11 cellular contexts compared by ENCODE assay signal in the genomic region with DNA sequence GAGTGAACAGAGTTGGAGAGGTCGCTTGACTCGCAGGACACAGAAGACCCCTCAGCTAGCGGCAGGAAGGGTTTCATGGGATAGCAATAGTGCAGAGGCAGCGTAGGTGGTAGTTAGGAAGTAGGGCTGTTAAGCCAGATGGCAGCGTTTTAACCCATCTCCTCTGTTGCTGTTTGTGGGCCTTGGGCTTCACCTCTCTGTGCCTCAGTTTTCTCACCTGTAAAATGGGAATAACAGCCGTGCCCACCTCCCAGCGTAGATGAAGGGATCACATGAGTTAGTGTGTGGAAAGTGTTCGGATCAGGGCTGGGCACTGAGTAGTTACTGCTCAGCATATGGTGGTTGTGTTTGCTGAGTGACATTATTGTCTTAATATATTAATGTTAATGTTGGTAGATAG. TPM values are rescaled to one million over a fixed set of nuclear protein-coding genes. Genes with fewer than 3 reads are reported as not detected.
DNase-seq lines count a peak whose midpoint lies in the region; ATAC-seq and TF ChIP-seq lines count a peak whose summit lies in the region.
"Had no signal": no experiment of that assay in that cellular context is flagged by ENCODE, and none has a peak within 500 bp of the region (broad histone marks: within the 10 kb centered on the region; RNA-seq: fewer than 3 reads in every experiment).

No MANE protein-coding gene starts in this region.

- DNase-seq in activated naive CD4-positive, alpha-beta T cell treated with anti-CD3 and anti-CD28 coated beads, Interleukin-2, amount 10 ng/mL, durations not matched to agents 7 days and 5 days: no peak
- DNase-seq in activated naive CD4-positive, alpha-beta T cell treated with Interleukin-2 at 50 U/mL for 16 hours: no peak
- DNase-seq in activated CD8-positive, alpha-beta T cell treated with anti-CD3 and anti-CD28 coated beads, Interleukin-2, amount 10 ng/mL, durations not matched to agents 7 days and 5 days: no peak
- no peak for DNase-seq in hepatocyte (ENCODE audit: low spot score)
- DNase-seq in psoas muscle: no peak
- DNase-seq: Kasumi-1, small intestine, T1000 had no signal

- H3K9me3 Mint-ChIP-seq in activated naive CD4-positive, alpha-beta T cell treated with anti-CD3 and anti-CD28 coated beads, Interleukin-2, amount 10 ng/mL, durations not matched to agents 7 days and 5 days: peaks cover 14% of the 10 kb centered on the region
- peaks cover 3% of the 10 kb centered on the region for H3K9me3 Mint-ChIP-seq in activated CD8-positive, alpha-beta T cell treated with anti-CD3 and anti-CD28 coated beads, Interleukin-2, amount 10 ng/mL, durations not matched to agents 7 days and 5 days (ENCODE audit: insufficient read depth)

- H3K27me3 ChIP-seq in hepatocyte (no peaks in the 10 kb centered on the region), stomach smooth muscle (ENCODE audit: control insufficient read depth in 1 of 2, insufficient read depth in 2 of 2, low read length in 2 of 2) (no peaks in the 10 kb centered on the region), psoas muscle (ENCODE audit: insufficient read depth in 3 of 3, low read length in 2 of 3) (no peaks in the 10 kb centered on the region)

- H3K4me2 ChIP-seq in hepatocyte: peak overlapping the region; percentile 57

- peak overlapping the region; percentile 21 for H3K9ac ChIP-seq in stomach smooth muscle (ENCODE audit: low read length in 2 of 2)

- no peaks in the 10 kb centered on the region for H3K4me1 ChIP-seq in hepatocyte (ENCODE audit: insufficient read depth)
- peaks cover 13% of the 10 kb centered on the region for H3K4me1 ChIP-seq in stomach smooth muscle (ENCODE audit: control insufficient read depth, insufficient read depth, low read length)
- peaks cover 6% of the 10 kb centered on the region for H3K4me1 ChIP-seq in psoas muscle

- H3K36me3 ChIP-seq in hepatocyte (replicated peaks; ENCODE audit: insufficient read depth, low read depth): peaks cover 5% of the 10 kb centered on the region
- H3K36me3 ChIP-seq in stomach smooth muscle (ENCODE audit: control insufficient read depth in 2 of 2, insufficient read depth in 2 of 2, low read length in 2 of 2): peaks cover 13 to 15% of the 10 kb centered on the region in 2 donors
- H3K36me3 ChIP-seq in psoas muscle (ENCODE audit: insufficient read depth in 1 of 2, low read depth in 1 of 2): peaks cover 7 to 48% of the 10 kb centered on the region in 2 donors

- no peak for ATAC-seq in activated CD8-positive, alpha-beta T cell treated with anti-CD3 and anti-CD28 coated beads, Interleukin-2, amount 10 ng/mL, durations not matched to agents 7 days and 5 days
- ATAC-seq in GM18909 (IDR thresholded peaks at IDR 0.05; ENCODE audit: poor library complexity, unreplicated experiment) (no peak), GM18873 (IDR thresholded peaks at IDR 0.05; ENCODE audit: low FRiP score, unreplicated experiment) (no peak), psoas muscle (no peak)

- TF ChIP-seq CTCF in hepatocyte (IDR thresholded peaks at IDR 0.05; ENCODE audit: poor library complexity) (no peak), psoas muscle (IDR thresholded peaks at IDR 0.05) (no peak)

- WGBS in hepatocyte (ENCODE audit: low lambda C conversion rate, missing lambda C conversion rate): 93% methylated on average over 8 of the region's 8 CpGs
- 94 to 97% (median 97%) methylated on average over 8 of the region's 8 CpGs for WGBS in psoas muscle, 3 donors

- no peak overlapping the region for H3K27ac ChIP-seq in hepatocyte
- no peak overlapping the region for H3K27ac ChIP-seq in stomach smooth muscle (ENCODE audit: low read length)
- no peak overlapping the region for H3K27ac ChIP-seq in psoas muscle

- CTCF ChIA-PET in activated naive CD4-positive, alpha-beta T cell treated with anti-CD3 and anti-CD28 coated beads, Interleukin-2, amount 10 ng/mL, durations not matched to agents 7 days and 5 days (lab: Charles Lee): no interaction called here
- CTCF ChIA-PET in activated CD8-positive, alpha-beta T cell treated with anti-CD3 and anti-CD28 coated beads, Interleukin-2, amount 10 ng/mL, durations not matched to agents 7 days and 5 days (lab: Charles Lee): no interaction called here

- H3K4me3 Mint-ChIP-seq in activated naive CD4-positive, alpha-beta T cell treated with anti-CD3 and anti-CD28 coated beads, Interleukin-2, amount 10 ng/mL, durations not matched to agents 7 days and 5 days: peak overlapping the region; percentile 70
- H3K4me3 Mint-ChIP-seq in activated CD8-positive, alpha-beta T cell treated with anti-CD3 and anti-CD28 coated beads, Interleukin-2, amount 10 ng/mL, durations not matched to agents 7 days and 5 days: peak overlapping the region; percentile 67

- no peak overlapping the region for H3K4me3 ChIP-seq in hepatocyte
- H3K4me3 ChIP-seq in stomach smooth muscle (ENCODE audit: low read length in 2 of 2): peak overlapping the region; percentile 24 to 46
- no peak overlapping the region for H3K4me3 ChIP-seq in psoas muscle

- no peaks in the 10 kb centered on the region for H3K27me3 Mint-ChIP-seq in activated naive CD4-positive, alpha-beta T cell treated with anti-CD3 and anti-CD28 coated beads, Interleukin-2, amount 10 ng/mL, durations not matched to agents 7 days and 5 days
- H3K27me3 Mint-ChIP-seq in activated CD8-positive, alpha-beta T cell treated with anti-CD3 and anti-CD28 coated beads, Interleukin-2, amount 10 ng/mL, durations not matched to agents 7 days and 5 days (ENCODE audit: low read depth): no peaks in the 10 kb centered on the region

- H3K9me2 ChIP-seq in hepatocyte (replicated peaks; ENCODE audit: insufficient read depth): no peaks in the 10 kb centered on the region

- no peak overlapping the region for H2AFZ ChIP-seq in hepatocyte

- intact Hi-C loops in psoas muscle (cut with DNase I): loop anchor here in 1 of 2 donors (5.0 kb wide), 1 partner anchor 161 kb away; a partner anchor contains a TSS

- H3K9me3 ChIP-seq in hepatocyte (ENCODE audit: low read depth) (no peaks in the 10 kb centered on the region), stomach smooth muscle (ENCODE audit: control insufficient read depth in 2 of 2, low read length in 2 of 2) (no peaks in the 10 kb centered on the region), psoas muscle (no peaks in the 10 kb centered on the region)

- no peaks in the 10 kb centered on the region for H4K20me1 ChIP-seq in hepatocyte (ENCODE audit: insufficient read depth, poor library complexity, severe bottlenecking)

- POLR2A ChIA-PET in activated CD8-positive, alpha-beta T cell treated with anti-CD3 and anti-CD28 coated beads, Interleukin-2, amount 10 ng/mL, durations not matched to agents 7 days and 5 days (lab: Charles Lee): no interaction called here

- H3K79me2 ChIP-seq in hepatocyte: peaks cover 38% of the 10 kb centered on the region

- H3K4me1 Mint-ChIP-seq in activated naive CD4-positive, alpha-beta T cell treated with anti-CD3 and anti-CD28 coated beads, Interleukin-2, amount 10 ng/mL, durations not matched to agents 7 days and 5 days: peaks cover 21% of the 10 kb centered on the region
- peaks cover 21% of the 10 kb centered on the region for H3K4me1 Mint-ChIP-seq in activated CD8-positive, alpha-beta T cell treated with anti-CD3 and anti-CD28 coated beads, Interleukin-2, amount 10 ng/mL, durations not matched to agents 7 days and 5 days (ENCODE audit: low read depth)

- peak overlapping the region; percentile 39 for H3K27ac Mint-ChIP-seq in activated naive CD4-positive, alpha-beta T cell treated with anti-CD3 and anti-CD28 coated beads, Interleukin-2, amount 10 ng/mL, durations not matched to agents 7 days and 5 days
- H3K27ac Mint-ChIP-seq in activated CD8-positive, alpha-beta T cell treated with anti-CD3 and anti-CD28 coated beads, Interleukin-2, amount 10 ng/mL, durations not matched to agents 7 days and 5 days: no peak overlapping the region

- peaks cover 46% of the 10 kb centered on the region for H3K36me3 Mint-ChIP-seq in activated naive CD4-positive, alpha-beta T cell treated with anti-CD3 and anti-CD28 coated beads, Interleukin-2, amount 10 ng/mL, durations not matched to agents 7 days and 5 days
- peaks cover 50% of the 10 kb centered on the region for H3K36me3 Mint-ChIP-seq in activated CD8-positive, alpha-beta T cell treated with anti-CD3 and anti-CD28 coated beads, Interleukin-2, amount 10 ng/mL, durations not matched to agents 7 days and 5 days (ENCODE audit: low read depth)

RNA-seq across cellular contexts. Expression of a gene that starts 1.9 kb away (rescaled TPM):
- total RNA-seq in activated CD8-positive, alpha-beta T cell treated with anti-CD3 and anti-CD28 coated beads, Interleukin-2, amount 10 ng/mL, durations not matched to agents 7 days and 5 days: 10 to 100 TPM; 12.4 to 13.7 TPM
- total RNA-seq in hepatocyte (9.8 and 16.1 TPM in 2 replicates), psoas muscle (1 to 10 TPM; 5.5 to 7.2 (median 6.1) TPM)
- polyA plus RNA-seq in hepatocyte (7.0 and 12.8 TPM in 2 replicates), psoas muscle (1 to 10 TPM; 1.7 to 5.4 (median 2.9) TPM)

RNA-seq across cellular contexts. Expression of a gene that starts 34.1 kb away (rescaled TPM):
- total RNA-seq in activated CD8-positive, alpha-beta T cell treated with anti-CD3 and anti-CD28 coated beads, Interleukin-2, amount 10 ng/mL, durations not matched to agents 7 days and 5 days: under 1 TPM; 0.21 to 0.26 TPM
- total RNA-seq in hepatocyte (1.4 and 2.2 TPM in 2 replicates), psoas muscle (1 to 10 TPM in 3 of 4 donors, under 1 TPM in 1; 0.71 to 1.6 (median 1.2) TPM)
- polyA plus RNA-seq in hepatocyte (0.85 and 1.6 TPM in 2 replicates), psoas muscle (1 to 10 TPM in 2 of 3 donors, under 1 TPM in 1; 0.48 to 4.4 (median 1.5) TPM)

Comparison
In these comparisons a context has a peak if more than half of its experiments do, and no peak if none do; other contexts are left out.
1. H3K4me3 ChIP-seq: peak in stomach smooth muscle (2 of 2); none in hepatocyte (single experiment) and psoas muscle (single experiment).